In the genomic region with DNA sequence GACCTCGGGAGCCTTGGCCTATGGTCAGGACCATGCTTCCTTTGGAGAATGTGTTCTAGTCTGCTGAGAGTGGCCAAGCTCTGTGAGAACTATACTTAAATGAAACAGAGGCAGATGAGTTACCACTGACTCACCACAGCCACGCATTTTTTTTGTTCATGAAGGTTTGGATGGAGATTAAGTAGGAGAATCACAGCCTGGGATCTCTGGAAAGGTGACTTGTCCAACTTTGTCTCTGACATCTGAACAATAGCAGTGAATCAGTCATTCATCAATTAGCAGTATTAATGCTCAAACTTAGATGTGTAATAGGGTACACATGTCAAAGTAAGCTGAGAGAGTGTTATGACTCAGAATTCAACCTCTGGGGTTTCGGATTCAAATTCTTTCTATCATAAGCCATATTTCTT, we compare ENCODE assay signal across 15 cellular contexts.
DNase-seq lines count a peak whose midpoint lies in the region; ATAC-seq, FAIRE-seq and TF ChIP-seq lines count a peak whose summit lies in the region.
"Had no signal": no experiment of that assay in that cellular context is flagged by ENCODE, and none has a peak within 500 bp of the region (broad histone marks: within the 10 kb centered on the region; RNA-seq: fewer than 3 reads in every experiment).

No MANE protein-coding gene starts in this region.

- H3K4me1 Mint-ChIP-seq in astrocyte (ENCODE audit: low read depth, unreplicated experiment) = peaks cover 10% of the 10 kb centered on the region

- no peak overlapping the region for H2AFZ ChIP-seq in ACC112 (ENCODE audit: low read length, unreplicated experiment)
- H2AFZ ChIP-seq in astrocyte (ENCODE audit: low read depth, low read length) = no peak overlapping the region
- no peak overlapping the region for H2AFZ ChIP-seq in OCI-LY7 (ENCODE audit: low read length)
- H2AFZ ChIP-seq: hepatocyte had no signal

- no peaks in the 10 kb centered on the region for H3K27me3 Mint-ChIP-seq in astrocyte (ENCODE audit: low read depth, unreplicated experiment)

- H3K9ac ChIP-seq in astrocyte (ENCODE audit: low read length) = no peak overlapping the region

- H3K27me3 ChIP-seq in ACC112 (ENCODE audit: insufficient read depth, low read length) = no peaks in the 10 kb centered on the region
- no peaks in the 10 kb centered on the region for H3K27me3 ChIP-seq in astrocyte (ENCODE audit: insufficient read depth, low read length)
- no peaks in the 10 kb centered on the region for H3K27me3 ChIP-seq in foreskin keratinocyte
- H3K27me3 ChIP-seq in adrenal gland = no peaks in the 10 kb centered on the region
- H3K27me3 ChIP-seq in uterus = no peaks in the 10 kb centered on the region
- H3K27me3 ChIP-seq: hepatocyte, neutrophil, tibial artery had no signal

- H3K79me2 ChIP-seq in ACC112 (ENCODE audit: control insufficient read depth, insufficient read depth, low read length, unreplicated experiment) (no peaks in the 10 kb centered on the region), astrocyte (ENCODE audit: insufficient read depth, low read length) (no peaks in the 10 kb centered on the region), OCI-LY7 (ENCODE audit: insufficient read depth, low read depth, low read length) (no peaks in the 10 kb centered on the region)
- H3K79me2 ChIP-seq: hepatocyte had no signal

- H3K4me1 ChIP-seq in ACC112 (ENCODE audit: control insufficient read depth, insufficient read depth, low read length, unreplicated experiment) (peaks cover 59% of the 10 kb centered on the region), astrocyte (ENCODE audit: insufficient read depth, low read length) (peaks cover 23% of the 10 kb centered on the region), foreskin keratinocyte (peaks cover 57% of the 10 kb centered on the region), adrenal gland (replicated peaks in 1 of 2) (no peaks in the 10 kb centered on the region), OCI-LY7 (ENCODE audit: insufficient read depth, low read length, poor library complexity, severe bottlenecking) (peaks cover 24% of the 10 kb centered on the region), uterus (no peaks in the 10 kb centered on the region)

- FAIRE-seq in astrocyte (lab: Jason Lieb, UNC) = peak; percentile 23
- FAIRE-seq: GM19239 had no signal

- H3K9me2 ChIP-seq in OCI-LY7 (ENCODE audit: insufficient read depth, low read length) = no peaks in the 10 kb centered on the region

- 22 to 65% (median 43%) methylated on average over 3 of the region's 3 CpGs for WGBS in adrenal gland, 4 donors

- no peaks in the 10 kb centered on the region for H3K36me3 ChIP-seq in ACC112 (ENCODE audit: insufficient read depth, low read length)
- H3K36me3 ChIP-seq in astrocyte (ENCODE audit: insufficient read depth, low read length) = no peaks in the 10 kb centered on the region
- no peaks in the 10 kb centered on the region for H3K36me3 ChIP-seq in adrenal gland (replicated peaks in 1 of 2)
- H3K36me3 ChIP-seq in OCI-LY7 (ENCODE audit: insufficient read depth, low read length) = no peaks in the 10 kb centered on the region
- no peaks in the 10 kb centered on the region for H3K36me3 ChIP-seq in uterus
- H3K36me3 ChIP-seq: neutrophil, tibial artery had no signal

- ATAC-seq in HG02870 (IDR thresholded peaks at IDR 0.05; ENCODE audit: unreplicated experiment) (peak; percentile 40), foreskin keratinocyte (peak; percentile 78)
- ATAC-seq in activated naive CD4-positive, alpha-beta T cell treated with anti-CD3 and anti-CD28 coated beads, Interleukin-2, amount 50 U/mL, for 72 hours = no peak

- H3K27ac ChIP-seq in ACC112 (ENCODE audit: low read depth, low read length) (peak overlapping the region; percentile 99), astrocyte (ENCODE audit: low read depth, low read length) (peak overlapping the region; percentile 45), foreskin keratinocyte (peak overlapping the region; percentile 98), adrenal gland (no peak overlapping the region), OCI-LY7 (ENCODE audit: low read depth, low read length, poor library complexity, severe bottlenecking) (no peak overlapping the region), uterus (no peak overlapping the region)
- H3K27ac ChIP-seq: hepatocyte, neutrophil, tibial artery had no signal

- POLR2A ChIA-PET in OCI-LY7 (lab: Charles Lee) = interaction anchor here (0.6 to 1.4 kb wide), 2 partner anchors 11 to 1340 kb away, joined by 3 to 4 read pairs; no protein-coding TSS in a partner anchor

- DNase-seq in astrocyte (ENCODE audit: low read depth) (peak; percentile 96), foreskin keratinocyte (peak; percentile 96 to 98), adrenal gland (no peak), OCI-LY7 (ENCODE audit: low spot score) (no peak), uterus (no peak)
- no peak for DNase-seq in activated naive CD4-positive, alpha-beta T cell treated with anti-CD3 and anti-CD28 coated beads, Interleukin-2, amount 50 U/mL, for 72 hours (ENCODE audit: low spot score in 2 of 2)
- DNase-seq: activated T-cell treated with anti-CD3 and anti-CD28 coated beads, Interleukin-2, amount 50 U/mL, for 1 hour; SW 1271; tibial artery had no signal

- H4K20me1 ChIP-seq in astrocyte (ENCODE audit: insufficient read depth, low read length) = no peaks in the 10 kb centered on the region
- H4K20me1 ChIP-seq in OCI-LY7 (ENCODE audit: insufficient read depth, low read length) = no peaks in the 10 kb centered on the region

- H3K36me3 Mint-ChIP-seq in astrocyte (ENCODE audit: low read depth, unreplicated experiment) = no peaks in the 10 kb centered on the region
- H3K36me3 Mint-ChIP-seq in activated naive CD4-positive, alpha-beta T cell treated with anti-CD3 and anti-CD28 coated beads, Interleukin-2, amount 50 U/mL, for 72 hours = no peaks in the 10 kb centered on the region

- no TSS peak for BruUV-seq in OCI-LY7 (replicated peaks; lab: Mats Ljungman, UMichigan)

- TF ChIP-seq POLR2A in adrenal gland (IDR thresholded peaks at IDR 0.05) = no peak
- TF ChIP-seq POLR2A in uterus (IDR thresholded peaks at IDR 0.05) = no peak

- intact Hi-C loops in adrenal gland (cut with DNase I) (no loop called here), OCI-LY7 (cut with micrococcal nuclease; ENCODE audit: unreplicated experiment) (no loop called here), uterus (cut with DNase I; ENCODE audit: low total_unique reads) (no loop called here)

- H3K9me3 ChIP-seq in astrocyte (ENCODE audit: insufficient read depth, low read depth, low read length) (no peaks in the 10 kb centered on the region), adrenal gland (replicated peaks in 1 of 3) (no peaks in the 10 kb centered on the region), OCI-LY7 (ENCODE audit: low read length) (no peaks in the 10 kb centered on the region), uterus (no peaks in the 10 kb centered on the region)
- H3K9me3 ChIP-seq: neutrophil, tibial artery had no signal

- no peaks in the 10 kb centered on the region for H3K9me3 Mint-ChIP-seq in astrocyte (ENCODE audit: unreplicated experiment)
- peaks cover 3 to 9% of the 10 kb centered on the region in 2 donors for H3K9me3 Mint-ChIP-seq in activated naive CD4-positive, alpha-beta T cell treated with anti-CD3 and anti-CD28 coated beads, Interleukin-2, amount 50 U/mL, for 72 hours

- no peak overlapping the region for H3K4me2 ChIP-seq in astrocyte (ENCODE audit: low read length)
- H3K4me2 ChIP-seq in OCI-LY7 (ENCODE audit: low read length) = no peak overlapping the region
- H3K4me2 ChIP-seq: hepatocyte had no signal

- CTCF ChIA-PET in OCI-LY7 (lab: Charles Lee; ENCODE audit: unreplicated experiment) = no interaction called here

- TF ChIP-seq CTCF in astrocyte (IDR thresholded peaks at IDR 0.05; ENCODE audit: insufficient read depth, low read depth, low read length) = no peak
- TF ChIP-seq CTCF in foreskin keratinocyte (conservative IDR thresholded peaks at IDR 0.05) = no peak
- TF ChIP-seq CTCF in adrenal gland (IDR thresholded peaks at IDR 0.05) = no peak
- TF ChIP-seq CTCF in OCI-LY7 (conservative IDR thresholded peaks at IDR 0.05; ENCODE audit: low read length) = no peak
- TF ChIP-seq CTCF in uterus (IDR thresholded peaks at IDR 0.05) = no peak

- H3K27ac Mint-ChIP-seq in astrocyte (ENCODE audit: unreplicated experiment) = peak overlapping the region; percentile 50
- no peak overlapping the region for H3K27ac Mint-ChIP-seq in activated naive CD4-positive, alpha-beta T cell treated with anti-CD3 and anti-CD28 coated beads, Interleukin-2, amount 50 U/mL, for 72 hours

- H3K4me3 Mint-ChIP-seq in astrocyte (ENCODE audit: unreplicated experiment) = no peak overlapping the region

- H3K4me3 ChIP-seq in ACC112 (ENCODE audit: low read depth, low read length) = no peak overlapping the region
- H3K4me3 ChIP-seq in astrocyte (ENCODE audit: insufficient read depth, low read depth, low read length) = no peak overlapping the region
- no peak overlapping the region for H3K4me3 ChIP-seq in adrenal gland
- no peak overlapping the region for H3K4me3 ChIP-seq in OCI-LY7 (ENCODE audit: low read depth, low read length, poor library complexity, severe bottlenecking)
- no peak overlapping the region for H3K4me3 ChIP-seq in uterus
- H3K4me3 ChIP-seq: hepatocyte, lung, tibial artery had no signal

Comparison
In these comparisons a context has a peak if more than half of its experiments do, and no peak if none do; other contexts are left out.
1. H3K27ac ChIP-seq: peak in ACC112 (single experiment), astrocyte (single experiment) and foreskin keratinocyte (single experiment); none in adrenal gland (0 of 5), OCI-LY7 (single experiment) and uterus (0 of 2).
2. ATAC-seq: peak in HG02870 (single experiment) and foreskin keratinocyte (single experiment); none in activated naive CD4-positive, alpha-beta T cell treated with anti-CD3 and anti-CD28 coated beads, Interleukin-2, amount 50 U/mL, for 72 hours (0 of 2).
3. DNase-seq: peak in astrocyte (single experiment) and foreskin keratinocyte (2 of 2); none in adrenal gland (0 of 7), activated naive CD4-positive, alpha-beta T cell treated with anti-CD3 and anti-CD28 coated beads, Interleukin-2, amount 50 U/mL, for 72 hours (0 of 2), OCI-LY7 (single experiment) and uterus (0 of 2).